ENCODE assay signal across 15 cellular contexts in genomic region chr2:152720794-152721193, GRCh38. TPM values are rescaled to one million over a fixed set of nuclear protein-coding genes. Genes with fewer than 3 reads are reported as not detected.
DNase-seq lines count a peak whose midpoint lies in the region; ATAC-seq and TF ChIP-seq lines count a peak whose summit lies in the region.
"Had no signal": no experiment of that assay in that cellular context is flagged by ENCODE, and none has a peak within 500 bp of the region (broad histone marks: within the 10 kb centered on the region; RNA-seq: fewer than 3 reads in every experiment).

No MANE protein-coding gene starts in this region.

- H3K36me3 Mint-ChIP-seq in chondrocyte (ENCODE audit: low read depth) = peaks cover 5% of the 10 kb centered on the region
- peaks cover 51% of the 10 kb centered on the region for H3K36me3 Mint-ChIP-seq in activated CD4-positive, alpha-beta memory T cell treated with anti-CD3 and anti-CD28 coated beads, Interleukin-2, amount 10 ng/mL, durations not matched to agents 7 days and 5 days (ENCODE audit: low read depth)

- CTCF ChIA-PET in A673 (lab: Charles Lee) = no interaction called here
- CTCF ChIA-PET in activated CD4-positive, alpha-beta memory T cell treated with anti-CD3 and anti-CD28 coated beads, Interleukin-2, amount 10 ng/mL, durations not matched to agents 7 days and 5 days (lab: Charles Lee) = interaction anchor here (0.8 to 2.5 kb wide), 3 partner anchors 22 to 545 kb away, joined by 3 to 9 read pairs (median 4); partner anchors contain the start of gene STAM2

- DNase-seq in A673 (ENCODE audit: low spot score) (no peak), Caki2 (ENCODE audit: low read depth) (peak; percentile 36), hepatocyte (ENCODE audit: low spot score) (no peak), chondrocyte (ENCODE audit: low spot score) (no peak), dedifferentiated amniotic fluid mesenchymal stem cell (ENCODE audit: extremely low spot score) (no peak)
- DNase-seq in activated CD4-positive, alpha-beta memory T cell treated with anti-CD3 and anti-CD28 coated beads, Interleukin-2, amount 10 ng/mL, durations not matched to agents 7 days and 5 days = no peak
- DNase-seq: activated naive CD4-positive, alpha-beta T cell treated with Interleukin-2 at 50 U/mL for 16 hours; KBM-7; left colon; NCI-H1105; stimulated activated CD4-positive, alpha-beta T cell treated with anti-CD3 and anti-CD28 coated beads, Interleukin-4, amount 100 ng/mL, for 24 hours had no signal

- intact Hi-C loops in A673 (cut with micrococcal nuclease; ENCODE audit: unreplicated experiment) = no loop called here

- H4K20me1 ChIP-seq in SU-DHL-6 (ENCODE audit: low read depth, low read length) (peaks cover 8% of the 10 kb centered on the region), hepatocyte (ENCODE audit: insufficient read depth, poor library complexity, severe bottlenecking) (peaks cover 11% of the 10 kb centered on the region)

- H3K27ac Mint-ChIP-seq in chondrocyte (ENCODE audit: unreplicated experiment) = no peak overlapping the region
- no peak overlapping the region for H3K27ac Mint-ChIP-seq in activated CD4-positive, alpha-beta memory T cell treated with anti-CD3 and anti-CD28 coated beads, Interleukin-2, amount 10 ng/mL, durations not matched to agents 7 days and 5 days

- in situ Hi-C loops in Caki2 (cut with HindIII; ENCODE audit: low pct_unique_long_range_greater_than_20kb, low sequenced_read_pairs) = no loop called here

- no peak for TF ChIP-seq CTCF in A673 (conservative IDR thresholded peaks at IDR 0.05; ENCODE audit: low read depth, low read length)
- no peak for TF ChIP-seq CTCF in SU-DHL-6 (IDR thresholded peaks at IDR 0.05; ENCODE audit: insufficient read depth, low read length, poor library complexity, severe bottlenecking)
- TF ChIP-seq CTCF in hepatocyte (IDR thresholded peaks at IDR 0.05; ENCODE audit: poor library complexity) = no peak
- no peak for TF ChIP-seq CTCF in chondrocyte (IDR thresholded peaks at IDR 0.05)

- peak overlapping the region; percentile 76 for H3K4me3 ChIP-seq in A673 (ENCODE audit: low read depth, low read length, poor library complexity, severe bottlenecking)
- no peak overlapping the region for H3K4me3 ChIP-seq in SU-DHL-6 (ENCODE audit: insufficient read depth, low read length, poor library complexity, severe bottlenecking)
- no peak overlapping the region for H3K4me3 ChIP-seq in hepatocyte
- H3K4me3 ChIP-seq: skin epidermis had no signal

- no peaks in the 10 kb centered on the region for H3K9me3 Mint-ChIP-seq in chondrocyte (ENCODE audit: low read depth)
- H3K9me3 Mint-ChIP-seq in activated CD4-positive, alpha-beta memory T cell treated with anti-CD3 and anti-CD28 coated beads, Interleukin-2, amount 10 ng/mL, durations not matched to agents 7 days and 5 days = no peaks in the 10 kb centered on the region

- H3K27me3 ChIP-seq in A673 (replicated peaks; ENCODE audit: insufficient read depth, low read depth, low read length, poor library complexity) = no peaks in the 10 kb centered on the region
- H3K27me3 ChIP-seq in SU-DHL-6 (ENCODE audit: low read length) = no peaks in the 10 kb centered on the region
- no peaks in the 10 kb centered on the region for H3K27me3 ChIP-seq in hepatocyte
- H3K27me3 ChIP-seq: suprapubic skin had no signal

- WGBS in hepatocyte (ENCODE audit: low lambda C conversion rate, missing lambda C conversion rate) = 81% methylated on average over 2 of the region's 2 CpGs

- peak overlapping the region; percentile 95; the same call in 1 of the 2 replicates for H3K9ac ChIP-seq in SU-DHL-6 (ENCODE audit: low read length)

- H3K27me3 Mint-ChIP-seq in chondrocyte (ENCODE audit: low read depth) = no peaks in the 10 kb centered on the region
- no peaks in the 10 kb centered on the region for H3K27me3 Mint-ChIP-seq in activated CD4-positive, alpha-beta memory T cell treated with anti-CD3 and anti-CD28 coated beads, Interleukin-2, amount 10 ng/mL, durations not matched to agents 7 days and 5 days

- no peaks in the 10 kb centered on the region for H3K9me2 ChIP-seq in SU-DHL-6 (replicated peaks; ENCODE audit: insufficient read depth, low read length)
- H3K9me2 ChIP-seq in hepatocyte (replicated peaks; ENCODE audit: insufficient read depth) = no peaks in the 10 kb centered on the region

- POLR2A ChIA-PET in A673 (lab: Charles Lee; ENCODE audit: low non-redundant PET) = no interaction called here
- POLR2A ChIA-PET in activated CD4-positive, alpha-beta memory T cell treated with anti-CD3 and anti-CD28 coated beads, Interleukin-2, amount 10 ng/mL, durations not matched to agents 7 days and 5 days (lab: Charles Lee) = interaction anchor here (6.9 kb wide), 1 partner anchor 10 kb away, joined by 82 read pairs; no protein-coding TSS in a partner anchor

- H3K36me3 ChIP-seq in A673 (ENCODE audit: insufficient read depth, low read length, poor library complexity, severe bottlenecking) (no peaks in the 10 kb centered on the region), SU-DHL-6 (ENCODE audit: low read length) (peaks cover 28% of the 10 kb centered on the region), hepatocyte (replicated peaks; ENCODE audit: insufficient read depth, low read depth) (no peaks in the 10 kb centered on the region)
- H3K36me3 ChIP-seq: suprapubic skin had no signal

- H3K4me2 ChIP-seq in SU-DHL-6 (ENCODE audit: low read depth, low read length, poor library complexity, severe bottlenecking) = peak overlapping the region; percentile 95
- H3K4me2 ChIP-seq in hepatocyte = peak overlapping the region; percentile 85

- H3F3A ChIP-seq in SU-DHL-6 (ENCODE audit: insufficient read depth) = peaks cover 11% of the 10 kb centered on the region; the same call in 1 of the 2 replicates

- H3K4me1 ChIP-seq in A673 (ENCODE audit: insufficient read depth, low read length, poor library complexity, severe bottlenecking) = peaks cover 12% of the 10 kb centered on the region
- peaks cover 14% of the 10 kb centered on the region for H3K4me1 ChIP-seq in hepatocyte (ENCODE audit: insufficient read depth)

- no peak for ATAC-seq in HG02610 (IDR thresholded peaks at IDR 0.05; ENCODE audit: unreplicated experiment)
- ATAC-seq: left colon had no signal

- peaks cover 81% of the 10 kb centered on the region for H3K79me2 ChIP-seq in SU-DHL-6 (ENCODE audit: insufficient read depth, low read length)
- peaks cover 76% of the 10 kb centered on the region for H3K79me2 ChIP-seq in hepatocyte

- no TSS peak for BruUV-seq in A673 (replicated peaks; lab: Mats Ljungman, UMichigan)

- H3K27ac ChIP-seq in A673 (ENCODE audit: low read depth, low read length, poor library complexity, severe bottlenecking) (no peak overlapping the region), SU-DHL-6 (ENCODE audit: low read depth, low read length) (no peak overlapping the region), hepatocyte (no peak overlapping the region)
- H3K27ac ChIP-seq: skin epidermis, suprapubic skin had no signal

- no peak overlapping the region for H3K4me3 Mint-ChIP-seq in chondrocyte (ENCODE audit: unreplicated experiment)
- H3K4me3 Mint-ChIP-seq in activated CD4-positive, alpha-beta memory T cell treated with anti-CD3 and anti-CD28 coated beads, Interleukin-2, amount 10 ng/mL, durations not matched to agents 7 days and 5 days = no peak overlapping the region

- no peak overlapping the region for H2AFZ ChIP-seq in SU-DHL-6 (ENCODE audit: low read depth, low read length, severe bottlenecking)
- no peak overlapping the region for H2AFZ ChIP-seq in hepatocyte

- H3K9me3 ChIP-seq in A673 (ENCODE audit: low read depth, low read length, poor library complexity, severe bottlenecking) (no peaks in the 10 kb centered on the region), SU-DHL-6 (ENCODE audit: insufficient read depth, low read length) (no peaks in the 10 kb centered on the region), hepatocyte (ENCODE audit: low read depth) (no peaks in the 10 kb centered on the region)
- H3K9me3 ChIP-seq: suprapubic skin had no signal

- peaks cover 43% of the 10 kb centered on the region for H3K4me1 Mint-ChIP-seq in chondrocyte (ENCODE audit: low read depth)
- peaks cover 57% of the 10 kb centered on the region for H3K4me1 Mint-ChIP-seq in activated CD4-positive, alpha-beta memory T cell treated with anti-CD3 and anti-CD28 coated beads, Interleukin-2, amount 10 ng/mL, durations not matched to agents 7 days and 5 days

RNA-seq across cellular contexts. Expression of gene ARL6IP6, which starts 2.4 kb away (rescaled TPM):
- total RNA-seq in A673 (2021) = 43.0 and 43.6 TPM in 2 replicates
- total RNA-seq in Caki2 (2014; rRNA removed; shearing (Covaris generic); ENCODE audit: low replicate concordance) = 38.7 and 40.8 TPM in 2 replicates
- total RNA-seq in hepatocyte = 23.2 and 28.6 TPM in 2 replicates
- 18.2 and 21.1 TPM in 2 replicates for polyA plus RNA-seq in hepatocyte
- total RNA-seq in chondrocyte = 16.0 to 19.3 TPM (median 17.6 TPM) in 3 replicates
- 10 to 100 TPM; 47.0 to 48.7 TPM for total RNA-seq in activated CD4-positive, alpha-beta memory T cell treated with anti-CD3 and anti-CD28 coated beads, Interleukin-2, amount 10 ng/mL, durations not matched to agents 7 days and 5 days

RNA-seq across cellular contexts. Expression of gene PRPF40A, which starts 3.5 kb away (rescaled TPM):
- total RNA-seq in A673 (2021) (160 and 166 TPM in 2 replicates), hepatocyte (125 and 131 TPM in 2 replicates), chondrocyte (62.5 to 69.7 TPM (median 67.6 TPM) in 3 replicates)
- 90.4 and 125 TPM in 2 replicates for total RNA-seq in Caki2 (2014; rRNA removed; shearing (Covaris generic); ENCODE audit: low replicate concordance)
- polyA plus RNA-seq in hepatocyte = 99.6 and 101 TPM in 2 replicates
- 100 to 1,000 TPM; 109 to 113 TPM for total RNA-seq in activated CD4-positive, alpha-beta memory T cell treated with anti-CD3 and anti-CD28 coated beads, Interleukin-2, amount 10 ng/mL, durations not matched to agents 7 days and 5 days
